1 cellular context compared by ENCODE assay signal in the genomic region with DNA sequence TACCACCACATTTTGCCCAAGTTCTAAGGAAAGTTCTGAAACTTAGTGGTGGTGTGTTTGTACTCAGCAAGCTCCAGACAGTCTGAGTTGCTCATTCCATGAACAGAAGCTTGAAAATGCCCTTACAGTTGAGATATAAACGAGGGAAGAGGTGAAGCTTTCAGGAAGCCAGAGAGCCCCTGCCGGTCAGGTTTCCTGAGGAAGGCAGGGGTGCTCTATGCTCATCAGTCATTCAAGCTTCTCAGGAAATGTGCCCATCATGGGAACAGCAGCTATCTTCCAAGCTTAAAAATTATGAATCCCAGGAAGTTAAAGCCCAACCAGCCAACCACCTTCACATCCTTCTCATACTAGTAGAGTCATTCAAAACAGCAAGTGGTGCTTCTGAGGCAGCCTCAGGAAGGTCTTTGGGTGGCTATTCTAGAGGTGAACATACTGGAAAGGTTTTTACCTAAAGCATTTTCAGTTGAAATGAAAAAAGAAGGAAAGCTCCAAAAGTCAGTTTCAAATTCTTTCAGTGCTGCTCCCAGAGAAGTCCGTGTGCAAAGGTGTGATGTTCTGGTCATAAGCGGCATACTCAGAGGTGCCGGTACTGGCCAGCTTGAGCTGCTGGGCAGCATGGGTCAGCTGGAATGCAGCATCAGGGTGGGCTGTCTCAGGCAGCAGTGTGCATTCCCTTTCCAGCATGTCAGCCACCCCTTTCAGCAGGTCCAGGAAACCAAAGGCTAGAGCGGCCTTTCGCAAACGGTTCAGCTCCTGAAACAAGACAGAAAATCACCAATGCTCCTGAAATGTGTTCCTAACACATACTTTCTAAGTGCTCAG.
TF ChIP-seq lines count a peak whose summit lies in the region.

No MANE protein-coding gene starts in this region.

TF ChIP-seq in GM12878, 131 proteins besides CTCF, POLR2A, EP300 and RAD21:
- TF ChIP-seq NBN (IDR thresholded peaks at IDR 0.05) (no peak), ASH2L (IDR thresholded peaks at IDR 0.05; ENCODE audit: borderline replicate concordance, low read depth) (no peak), CREB1 (IDR thresholded peaks at IDR 0.05; ENCODE audit: low read depth) (no peak), ATF7 (IDR thresholded peaks at IDR 0.05; ENCODE audit: low read depth) (no peak), ZNF384 (IDR thresholded peaks at IDR 0.05; ENCODE audit: borderline replicate concordance, low read depth, low read length) (no peak), IRF4 (IDR thresholded peaks at IDR 0.05; ENCODE audit: low read depth, low read length) (no peak)
- TF ChIP-seq, protein P1, sequence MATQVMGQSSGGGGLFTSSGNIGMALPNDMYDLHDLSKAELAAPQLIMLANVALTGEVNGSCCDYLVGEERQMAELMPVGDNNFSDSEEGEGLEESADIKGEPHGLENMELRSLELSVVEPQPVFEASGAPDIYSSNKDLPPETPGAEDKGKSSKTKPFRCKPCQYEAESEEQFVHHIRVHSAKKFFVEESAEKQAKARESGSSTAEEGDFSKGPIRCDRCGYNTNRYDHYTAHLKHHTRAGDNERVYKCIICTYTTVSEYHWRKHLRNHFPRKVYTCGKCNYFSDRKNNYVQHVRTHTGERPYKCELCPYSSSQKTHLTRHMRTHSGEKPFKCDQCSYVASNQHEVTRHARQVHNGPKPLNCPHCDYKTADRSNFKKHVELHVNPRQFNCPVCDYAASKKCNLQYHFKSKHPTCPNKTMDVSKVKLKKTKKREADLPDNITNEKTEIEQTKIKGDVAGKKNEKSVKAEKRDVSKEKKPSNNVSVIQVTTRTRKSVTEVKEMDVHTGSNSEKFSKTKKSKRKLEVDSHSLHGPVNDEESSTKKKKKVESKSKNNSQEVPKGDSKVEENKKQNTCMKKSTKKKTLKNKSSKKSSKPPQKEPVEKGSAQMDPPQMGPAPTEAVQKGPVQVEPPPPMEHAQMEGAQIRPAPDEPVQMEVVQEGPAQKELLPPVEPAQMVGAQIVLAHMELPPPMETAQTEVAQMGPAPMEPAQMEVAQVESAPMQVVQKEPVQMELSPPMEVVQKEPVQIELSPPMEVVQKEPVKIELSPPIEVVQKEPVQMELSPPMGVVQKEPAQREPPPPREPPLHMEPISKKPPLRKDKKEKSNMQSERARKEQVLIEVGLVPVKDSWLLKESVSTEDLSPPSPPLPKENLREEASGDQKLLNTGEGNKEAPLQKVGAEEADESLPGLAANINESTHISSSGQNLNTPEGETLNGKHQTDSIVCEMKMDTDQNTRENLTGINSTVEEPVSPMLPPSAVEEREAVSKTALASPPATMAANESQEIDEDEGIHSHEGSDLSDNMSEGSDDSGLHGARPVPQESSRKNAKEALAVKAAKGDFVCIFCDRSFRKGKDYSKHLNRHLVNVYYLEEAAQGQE (IDR thresholded peaks at IDR 0.05; ENCODE audit: low read depth, low read length) = no peak
- TF ChIP-seq, protein P2, sequence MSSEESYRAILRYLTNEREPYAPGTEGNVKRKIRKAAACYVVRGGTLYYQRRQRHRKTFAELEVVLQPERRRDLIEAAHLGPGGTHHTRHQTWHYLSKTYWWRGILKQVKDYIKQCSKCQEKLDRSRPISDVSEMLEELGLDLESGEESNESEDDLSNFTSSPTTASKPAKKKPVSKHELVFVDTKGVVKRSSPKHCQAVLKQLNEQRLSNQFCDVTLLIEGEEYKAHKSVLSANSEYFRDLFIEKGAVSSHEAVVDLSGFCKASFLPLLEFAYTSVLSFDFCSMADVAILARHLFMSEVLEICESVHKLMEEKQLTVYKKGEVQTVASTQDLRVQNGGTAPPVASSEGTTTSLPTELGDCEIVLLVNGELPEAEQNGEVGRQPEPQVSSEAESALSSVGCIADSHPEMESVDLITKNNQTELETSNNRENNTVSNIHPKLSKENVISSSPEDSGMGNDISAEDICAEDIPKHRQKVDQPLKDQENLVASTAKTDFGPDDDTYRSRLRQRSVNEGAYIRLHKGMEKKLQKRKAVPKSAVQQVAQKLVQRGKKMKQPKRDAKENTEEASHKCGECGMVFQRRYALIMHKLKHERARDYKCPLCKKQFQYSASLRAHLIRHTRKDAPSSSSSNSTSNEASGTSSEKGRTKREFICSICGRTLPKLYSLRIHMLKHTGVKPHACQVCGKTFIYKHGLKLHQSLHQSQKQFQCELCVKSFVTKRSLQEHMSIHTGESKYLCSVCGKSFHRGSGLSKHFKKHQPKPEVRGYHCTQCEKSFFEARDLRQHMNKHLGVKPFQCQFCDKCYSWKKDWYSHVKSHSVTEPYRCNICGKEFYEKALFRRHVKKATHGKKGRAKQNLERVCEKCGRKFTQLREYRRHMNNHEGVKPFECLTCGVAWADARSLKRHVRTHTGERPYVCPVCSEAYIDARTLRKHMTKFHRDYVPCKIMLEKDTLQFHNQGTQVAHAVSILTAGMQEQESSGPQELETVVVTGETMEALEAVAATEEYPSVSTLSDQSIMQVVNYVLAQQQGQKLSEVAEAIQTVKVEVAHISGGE (CRISPR knock-in tag; IDR thresholded peaks at IDR 0.05) = no peak
TF ChIP-seq in GM12878: peak in this region for 0.
